8 cellular contexts compared by ENCODE assay signal in the genomic region with DNA sequence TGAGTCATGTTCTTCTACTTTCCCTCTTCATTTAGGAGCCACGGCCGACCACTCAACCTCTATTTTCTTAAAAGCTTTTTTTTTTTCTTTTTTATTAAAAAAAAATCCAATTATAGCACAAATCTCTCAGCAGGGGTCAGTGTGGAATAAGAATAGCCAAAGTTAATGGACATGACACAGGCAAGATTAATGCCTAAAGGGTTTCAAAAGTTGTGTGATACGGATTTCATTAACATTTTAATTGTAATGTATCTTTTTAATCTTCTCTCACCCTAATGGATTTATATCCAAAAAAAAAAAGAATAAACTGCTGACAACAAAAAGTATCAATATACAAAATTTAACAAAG. TPM values are rescaled to one million over a fixed set of nuclear protein-coding genes. Genes with fewer than 3 reads are reported as not detected.
DNase-seq lines count a peak whose midpoint lies in the region; ATAC-seq, FAIRE-seq and TF ChIP-seq lines count a peak whose summit lies in the region.

No MANE protein-coding gene starts in this region.

- H3K4me3 ChIP-seq in CD4-positive, alpha-beta memory T cell (ENCODE audit: low read length in 2 of 2): no peak overlapping the region
- H3K4me3 ChIP-seq in K562: no peak overlapping the region
- peak overlapping the region in 1 of 2 donors; percentile 88 for H3K4me3 ChIP-seq in muscle layer of duodenum (ENCODE audit: low read depth in 1 of 2, low read length in 2 of 2)

- peaks cover 6 to 32% (median 19%) of the 10 kb centered on the region in 4 donors for H3K4me1 Mint-ChIP-seq in CD4-positive, alpha-beta memory T cell
- peaks cover 12% of the 10 kb centered on the region for H3K4me1 Mint-ChIP-seq in activated CD4-positive, alpha-beta memory T cell treated with anti-CD3 and anti-CD28 coated beads, Interleukin-2, amount 10 ng/mL, durations not matched to agents 7 days and 5 days
- peaks cover 8% of the 10 kb centered on the region for H3K4me1 Mint-ChIP-seq in activated CD4-positive, alpha-beta T cell treated with anti-CD3 and anti-CD28 coated beads for 36 hours

- CTCF ChIA-PET in CD4-positive, alpha-beta memory T cell (lab: Charles Lee; ENCODE audit: partially characterized antibody): interaction anchor here (0.6 to 5.7 kb wide), 6 partner anchors 12 to 194 kb away, joined by 3 to 75 read pairs (median 5); a partner anchor contains a TSS
- CTCF ChIA-PET in K562 (lab: Yijun Ruan, JAX; ENCODE audit: low intra/inter-chr PET ratio): interaction anchor here (0.6 to 2.4 kb wide), 3 partner anchors 34 to 123 kb away, joined by 3 to 44 read pairs (median 4); no protein-coding TSS in a partner anchor
- CTCF ChIA-PET in activated CD4-positive, alpha-beta memory T cell treated with anti-CD3 and anti-CD28 coated beads, Interleukin-2, amount 10 ng/mL, durations not matched to agents 7 days and 5 days (lab: Charles Lee): interaction anchor here (1.1 to 3.6 kb wide), 7 partner anchors 8 to 135 kb away, joined by 3 to 40 read pairs (median 4); a partner anchor contains a TSS
- CTCF ChIA-PET in activated CD4-positive, alpha-beta T cell treated with anti-CD3 and anti-CD28 coated beads for 36 hours (lab: Charles Lee): interaction anchor here (0.7 to 2.1 kb wide), 4 partner anchors 12 to 390 kb away, joined by 4 to 26 read pairs (median 5); no protein-coding TSS in a partner anchor

- H3K27me3 Mint-ChIP-seq in CD4-positive, alpha-beta memory T cell: no peaks in the 10 kb centered on the region
- no peaks in the 10 kb centered on the region for H3K27me3 Mint-ChIP-seq in activated CD4-positive, alpha-beta memory T cell treated with anti-CD3 and anti-CD28 coated beads, Interleukin-2, amount 10 ng/mL, durations not matched to agents 7 days and 5 days
- no peaks in the 10 kb centered on the region for H3K27me3 Mint-ChIP-seq in activated CD4-positive, alpha-beta T cell treated with anti-CD3 and anti-CD28 coated beads for 36 hours

- H3K4me1 ChIP-seq in CD4-positive, alpha-beta memory T cell (ENCODE audit: insufficient read depth, low read length): peaks cover 36% of the 10 kb centered on the region
- H3K4me1 ChIP-seq in K562 (replicated peaks in 1 of 2; ENCODE audit: control insufficient read depth in 2 of 2, insufficient read depth in 2 of 2, low read length in 2 of 2) (peaks cover 14 to 85% of the 10 kb centered on the region in 2 experiments; a peak in 4 of 5 replicates), muscle layer of duodenum (ENCODE audit: control insufficient read depth in 1 of 2, insufficient read depth in 2 of 2, low read length in 2 of 2) (peaks cover 3 to 89% of the 10 kb centered on the region in 2 donors)

- H3K27ac Mint-ChIP-seq in CD4-positive, alpha-beta memory T cell: peak overlapping the region in 2 of 7 donors; percentile 7 to 35
- no peak overlapping the region for H3K27ac Mint-ChIP-seq in activated CD4-positive, alpha-beta memory T cell treated with anti-CD3 and anti-CD28 coated beads, Interleukin-2, amount 10 ng/mL, durations not matched to agents 7 days and 5 days
- no peak overlapping the region for H3K27ac Mint-ChIP-seq in activated CD4-positive, alpha-beta T cell treated with anti-CD3 and anti-CD28 coated beads for 36 hours

- no peak overlapping the region for H3K4me2 ChIP-seq in K562 (ENCODE audit: insufficient read depth, low read length)

- H3K9me3 Mint-ChIP-seq in CD4-positive, alpha-beta memory T cell: no peaks in the 10 kb centered on the region
- no peaks in the 10 kb centered on the region for H3K9me3 Mint-ChIP-seq in activated CD4-positive, alpha-beta memory T cell treated with anti-CD3 and anti-CD28 coated beads, Interleukin-2, amount 10 ng/mL, durations not matched to agents 7 days and 5 days
- H3K9me3 Mint-ChIP-seq in activated CD4-positive, alpha-beta T cell treated with anti-CD3 and anti-CD28 coated beads for 36 hours (ENCODE audit: low read depth): no peaks in the 10 kb centered on the region

- DNase-seq in CD4-positive, alpha-beta memory T cell: peak in 4 of 5 donors; percentile 37 to 43 (median 38)
- DNase-seq in HT1080 (ENCODE audit: low read depth): peak; percentile 46
- peak in 1 of 4 experiments; percentile 17 for DNase-seq in K562 (ENCODE audit: extremely low read depth in 1 of 4, low spot score in 3 of 4)
- no peak for DNase-seq in SKM-1 (lab: John Stamatoyannopoulos, UW; ENCODE audit: unreplicated experiment)
- DNase-seq in activated CD4-positive, alpha-beta memory T cell treated with anti-CD3 and anti-CD28 coated beads, Interleukin-2, amount 10 ng/mL, durations not matched to agents 7 days and 5 days: no peak
- no peak for DNase-seq in activated CD4-positive, alpha-beta T cell treated with anti-CD3 and anti-CD28 coated beads for 36 hours

- TF ChIP-seq CTCF in K562 (IDR thresholded peaks at IDR 0.05 in 2 of 3, conservative IDR thresholded peaks at IDR 0.05 in 1 of 3; ENCODE audit: insufficient read depth in 2 of 3, low read depth in 1 of 3, low read length in 3 of 3): peak in 2 of 3 experiments; percentile 50 to 70; a peak in 3 of 6 replicates

- H4K20me1 ChIP-seq in K562 (replicated peaks; ENCODE audit: control insufficient read depth, insufficient read depth, low read length): peaks cover 40% of the 10 kb centered on the region; the same call in 1 of the 2 replicates

- intact Hi-C loops in CD4-positive, alpha-beta memory T cell (cut with micrococcal nuclease): loop anchor here (1.0 kb wide), 1 partner anchor 34 kb away; no protein-coding TSS in a partner anchor
- intact Hi-C loops in K562 (cut with micrococcal nuclease): loop anchor here (2.0 to 10.0 kb wide), 2 partner anchors 29 to 125 kb away; a partner anchor contains a TSS
- intact Hi-C loops in activated CD4-positive, alpha-beta T cell treated with anti-CD3 and anti-CD28 coated beads for 36 hours (cut with DNase I, micrococcal nuclease): loop anchor here (1.0 to 5.0 kb wide), 3 partner anchors 30 to 182 kb away; a partner anchor contains a TSS

- TF ChIP-seq RAD21 in K562 (CRISPR knock-in tag; conservative IDR thresholded peaks at IDR 0.05 in 1 of 2, IDR thresholded peaks at IDR 0.05 in 1 of 2): peak; percentile 30 to 55; a peak in 3 of 4 replicates

- FAIRE-seq in K562 (lab: Jason Lieb, UNC): peak; percentile 70

- H3K9me3 ChIP-seq in CD4-positive, alpha-beta memory T cell (ENCODE audit: control insufficient read depth in 1 of 2, low read length in 2 of 2): no peaks in the 10 kb centered on the region
- H3K9me3 ChIP-seq in K562 (replicated peaks; ENCODE audit: control insufficient read depth, insufficient read depth, low read depth, low read length) (no peaks in the 10 kb centered on the region), muscle layer of duodenum (ENCODE audit: control insufficient read depth in 1 of 2, low read length in 2 of 2) (no peaks in the 10 kb centered on the region)

- POLR2A ChIA-PET in CD4-positive, alpha-beta memory T cell (lab: Charles Lee; ENCODE audit: partially characterized antibody): interaction anchor here (0.6 to 2.2 kb wide), 5 partner anchors 20 to 226 kb away, joined by 3 to 13 read pairs (median 4); no protein-coding TSS in a partner anchor
- POLR2A ChIA-PET in K562 (lab: Yijun Ruan, JAX): interaction anchor here (0.6 kb wide), 1 partner anchor 271 kb away, joined by 3 read pairs; no protein-coding TSS in a partner anchor
- POLR2A ChIA-PET in activated CD4-positive, alpha-beta memory T cell treated with anti-CD3 and anti-CD28 coated beads, Interleukin-2, amount 10 ng/mL, durations not matched to agents 7 days and 5 days (lab: Charles Lee): interaction anchor here (0.8 to 1.8 kb wide), 3 partner anchors 17 to 28 kb away, joined by 3 to 7 read pairs (median 3); no protein-coding TSS in a partner anchor
- POLR2A ChIA-PET in activated CD4-positive, alpha-beta T cell treated with anti-CD3 and anti-CD28 coated beads for 36 hours (lab: Charles Lee): no interaction called here

- no peak overlapping the region for H3K27ac ChIP-seq in CD4-positive, alpha-beta memory T cell (ENCODE audit: low read depth, low read length)
- H3K27ac ChIP-seq in K562 (ENCODE audit: extremely low read depth, low read depth, low read length) (no peak overlapping the region), muscle layer of duodenum (ENCODE audit: low read length) (peak overlapping the region; percentile 82)

- H2AFZ ChIP-seq in K562 (ENCODE audit: low read depth, low read length): no peak overlapping the region

- H3K9me1 ChIP-seq in K562 (ENCODE audit: control insufficient read depth, insufficient read depth, low read length): no peaks in the 10 kb centered on the region

- H3K79me2 ChIP-seq in K562 (ENCODE audit: control insufficient read depth, insufficient read depth, low read length): peaks cover 97% of the 10 kb centered on the region

- no peak for TF ChIP-seq POLR2A in K562 (conservative IDR thresholded peaks at IDR 0.05)

- no peaks in the 10 kb centered on the region for H3K36me3 ChIP-seq in CD4-positive, alpha-beta memory T cell (ENCODE audit: insufficient read depth, low read length)
- H3K36me3 ChIP-seq in K562 (ENCODE audit: control insufficient read depth, insufficient read depth, low read length) (peaks cover 31% of the 10 kb centered on the region; the same call in 2 of the 3 replicates), muscle layer of duodenum (ENCODE audit: control insufficient read depth in 1 of 2, insufficient read depth in 2 of 2, low read length in 2 of 2) (no peaks in the 10 kb centered on the region)

- peak overlapping the region in 1 of 8 donors; percentile 15 for H3K4me3 Mint-ChIP-seq in CD4-positive, alpha-beta memory T cell
- no peak overlapping the region for H3K4me3 Mint-ChIP-seq in activated CD4-positive, alpha-beta memory T cell treated with anti-CD3 and anti-CD28 coated beads, Interleukin-2, amount 10 ng/mL, durations not matched to agents 7 days and 5 days
- H3K4me3 Mint-ChIP-seq in activated CD4-positive, alpha-beta T cell treated with anti-CD3 and anti-CD28 coated beads for 36 hours: no peak overlapping the region

- no TSS peak for BruUV-seq in K562 (replicated peaks; lab: Mats Ljungman, UMichigan)

- no peaks in the 10 kb centered on the region for H3K27me3 ChIP-seq in CD4-positive, alpha-beta memory T cell (ENCODE audit: insufficient read depth, low read length)
- H3K27me3 ChIP-seq in K562 (ENCODE audit: control insufficient read depth in 2 of 2, insufficient read depth in 2 of 2, low read length in 2 of 2) (no peaks in the 10 kb centered on the region), muscle layer of duodenum (ENCODE audit: low read depth, low read length) (no peaks in the 10 kb centered on the region)

- H3K9ac ChIP-seq in K562 (ENCODE audit: insufficient read depth in 1 of 2, low read depth in 2 of 2, low read length in 2 of 2): peak overlapping the region in 1 of 2 experiments; percentile 38; a peak in 1 of 4 replicates

- 50% methylated on average over 3 of the region's 3 CpGs for WGBS in K562 (ENCODE audit: insufficient coverage, low coverage, missing lambda C conversion rate)

- H3K36me3 Mint-ChIP-seq in CD4-positive, alpha-beta memory T cell: no peaks in the 10 kb centered on the region
- no peaks in the 10 kb centered on the region for H3K36me3 Mint-ChIP-seq in activated CD4-positive, alpha-beta memory T cell treated with anti-CD3 and anti-CD28 coated beads, Interleukin-2, amount 10 ng/mL, durations not matched to agents 7 days and 5 days (ENCODE audit: low read depth)
- H3K36me3 Mint-ChIP-seq in activated CD4-positive, alpha-beta T cell treated with anti-CD3 and anti-CD28 coated beads for 36 hours (ENCODE audit: low read depth): no peaks in the 10 kb centered on the region

- ATAC-seq in K562: no peak
- ATAC-seq in GM18873 (IDR thresholded peaks at IDR 0.05; ENCODE audit: low FRiP score, unreplicated experiment): no peak
- ATAC-seq in activated CD4-positive, alpha-beta T cell treated with anti-CD3 and anti-CD28 coated beads for 36 hours: no peak

- in situ Hi-C loops in K562 (cut with MboI): no loop called here

- no peak for TF ChIP-seq EP300 in K562 (IDR thresholded peaks at IDR 0.05; ENCODE audit: low read length)

RNA-seq across cellular contexts. Expression of a gene that starts 5.4 kb away (rescaled TPM):
- 10 to 100 TPM; 11.5 to 12.2 TPM for total RNA-seq in CD4-positive, alpha-beta memory T cell
- 1 to 10 TPM in 1 of 2 donors, under 1 TPM in 1; 0.58 to 2.6 TPM for polyA plus RNA-seq in CD4-positive, alpha-beta memory T cell
- total RNA-seq in HT1080 (2014; rRNA removed; shearing (Covaris generic)): 24.2 and 28.3 TPM in 2 replicates
- polyA plus RNA-seq in HT1080 (2015; cell fraction: cytosol; rRNA removed): 16.1 and 18.1 TPM in 2 replicates
- polyA plus RNA-seq in HT1080 (2015; cell fraction: nucleus; rRNA removed): 19.8 and 22.2 TPM in 2 replicates
- total RNA-seq in K562 (2011; cell fraction: chromatin; rRNA removed; ENCODE audit: low replicate concordance): 15.2 and 27.2 TPM in 2 replicates
- 17.0 and 18.7 TPM in 2 replicates for total RNA-seq in K562 (2011; cell fraction: nucleolus; rRNA removed)
- total RNA-seq in K562 (2011; cell fraction: nucleoplasm; rRNA removed): 10.7 and 13.6 TPM in 2 replicates
- total RNA-seq in K562 (2014; rRNA removed): 16.6 and 21.1 TPM in 2 replicates
- total RNA-seq in K562 (2014; rRNA removed; fragmentation: Illumina TruSeq; extraction: Trizol): 4.4 and 4.8 TPM in 2 replicates
- total RNA-seq in K562 (2015; rRNA removed; fragmentation: Illumina TruSeq; extraction: Trizol): 9.9 and 10.1 TPM in 2 replicates
- total RNA-seq in K562 (2021): 22.2 and 25.1 TPM in 2 replicates
- 5.6 TPM in 2 replicates for polyA plus RNA-seq in K562 (2011; rRNA removed)
- 7.2 and 16.2 TPM in 2 replicates for polyA plus RNA-seq in K562 (2011; cell fraction: cytosol; rRNA removed)
- 14.6 and 26.1 TPM in 2 replicates for polyA plus RNA-seq in K562 (2011; cell fraction: nucleus; rRNA removed)
- polyA plus RNA-seq in K562 (2012): 9.1 and 10.5 TPM in 2 replicates
- 5.2 and 8.0 TPM in 2 replicates for polyA plus RNA-seq in K562 (2014; fragmentation: Illumina TruSeq; extraction: Trizol)
- polyA plus RNA-seq in K562 (2014; fragmentation: Nextera tagmentation; extraction: Ambion mirVana): under 1 TPM; 0.70 to 0.73 TPM
- 11.7 and 12.5 TPM in 2 replicates for polyA plus RNA-seq in K562 (2014; rRNA removed)
- 5.4 and 11.8 TPM in 2 replicates for polyA minus RNA-seq in K562 (2011; rRNA and poly(A)+ RNA removed)
- polyA minus RNA-seq in K562 (2011; cell fraction: cytosol; rRNA and poly(A)+ RNA removed): 12.6 and 13.9 TPM in 2 replicates
- polyA minus RNA-seq in K562 (2011; cell fraction: nucleus; rRNA and poly(A)+ RNA removed): 5.9 and 6.5 TPM in 2 replicates
- 1 to 10 TPM; 8.1 to 8.7 TPM for total RNA-seq in activated CD4-positive, alpha-beta memory T cell treated with anti-CD3 and anti-CD28 coated beads, Interleukin-2, amount 10 ng/mL, durations not matched to agents 7 days and 5 days
- total RNA-seq in activated CD4-positive, alpha-beta T cell treated with anti-CD3 and anti-CD28 coated beads for 36 hours: 1 to 10 TPM; 4.2 to 5.2 TPM

RNA-seq across cellular contexts. Expression of a gene that starts 29.0 kb away (rescaled TPM):
- total RNA-seq in CD4-positive, alpha-beta memory T cell: 10 to 100 TPM; 52.1 to 55.8 TPM
- 10 to 100 TPM; 46.7 to 67.3 TPM for polyA plus RNA-seq in CD4-positive, alpha-beta memory T cell
- total RNA-seq in HT1080 (2014; rRNA removed; shearing (Covaris generic)): 47.1 and 63.7 TPM in 2 replicates
- 35.4 and 44.7 TPM in 2 replicates for polyA plus RNA-seq in HT1080 (2015; cell fraction: cytosol; rRNA removed)
- 24.3 and 30.3 TPM in 2 replicates for polyA plus RNA-seq in HT1080 (2015; cell fraction: nucleus; rRNA removed)
- total RNA-seq in K562 (2011; cell fraction: chromatin; rRNA removed; ENCODE audit: low replicate concordance): 9.3 and 37.6 TPM in 2 replicates
- total RNA-seq in K562 (2011; cell fraction: nucleolus; rRNA removed): 42.5 and 42.8 TPM in 2 replicates
- total RNA-seq in K562 (2011; cell fraction: nucleoplasm; rRNA removed): 19.5 and 20.3 TPM in 2 replicates
- 44.6 and 51.3 TPM in 2 replicates for total RNA-seq in K562 (2014; rRNA removed)
- 6.2 and 6.7 TPM in 2 replicates for total RNA-seq in K562 (2014; rRNA removed; fragmentation: Illumina TruSeq; extraction: Trizol)
- 21.6 and 23.3 TPM in 2 replicates for total RNA-seq in K562 (2015; rRNA removed; fragmentation: Illumina TruSeq; extraction: Trizol)
- total RNA-seq in K562 (2021): 40.6 and 43.1 TPM in 2 replicates
- 11.5 and 12.2 TPM in 2 replicates for polyA plus RNA-seq in K562 (2011; rRNA removed)
- 15.5 and 50.0 TPM in 2 replicates for polyA plus RNA-seq in K562 (2011; cell fraction: cytosol; rRNA removed)
- polyA plus RNA-seq in K562 (2011; cell fraction: nucleus; rRNA removed): 27.4 and 47.1 TPM in 2 replicates
- polyA plus RNA-seq in K562 (2012): 27.5 and 33.5 TPM in 2 replicates
- 9.8 and 16.8 TPM in 2 replicates for polyA plus RNA-seq in K562 (2014; fragmentation: Illumina TruSeq; extraction: Trizol)
- polyA plus RNA-seq in K562 (2014; fragmentation: Nextera tagmentation; extraction: Ambion mirVana): under 1 TPM; 0.32 to 0.64 TPM
- polyA plus RNA-seq in K562 (2014; rRNA removed): 25.1 and 28.0 TPM in 2 replicates
- 4.9 and 9.2 TPM in 2 replicates for polyA minus RNA-seq in K562 (2011; rRNA and poly(A)+ RNA removed)
- polyA minus RNA-seq in K562 (2011; cell fraction: cytosol; rRNA and poly(A)+ RNA removed): 18.4 and 21.8 TPM in 2 replicates
- polyA minus RNA-seq in K562 (2011; cell fraction: nucleus; rRNA and poly(A)+ RNA removed): 18.7 and 25.0 TPM in 2 replicates
- 10 to 100 TPM; 47.0 to 49.0 TPM for total RNA-seq in activated CD4-positive, alpha-beta memory T cell treated with anti-CD3 and anti-CD28 coated beads, Interleukin-2, amount 10 ng/mL, durations not matched to agents 7 days and 5 days
- total RNA-seq in activated CD4-positive, alpha-beta T cell treated with anti-CD3 and anti-CD28 coated beads for 36 hours: 10 to 100 TPM; 25.4 to 28.8 TPM

Comparison
In these comparisons a context has a peak if more than half of its experiments do, and no peak if none do; other contexts are left out.
1. DNase-seq: peak in CD4-positive, alpha-beta memory T cell (4 of 5) and HT1080 (single experiment); none in SKM-1 (single experiment), activated CD4-positive, alpha-beta memory T cell treated with anti-CD3 and anti-CD28 coated beads, Interleukin-2, amount 10 ng/mL, durations not matched to agents 7 days and 5 days (single experiment) and activated CD4-positive, alpha-beta T cell treated with anti-CD3 and anti-CD28 coated beads for 36 hours (single experiment).